1 cellular context compared by ENCODE assay signal in the genomic region with DNA sequence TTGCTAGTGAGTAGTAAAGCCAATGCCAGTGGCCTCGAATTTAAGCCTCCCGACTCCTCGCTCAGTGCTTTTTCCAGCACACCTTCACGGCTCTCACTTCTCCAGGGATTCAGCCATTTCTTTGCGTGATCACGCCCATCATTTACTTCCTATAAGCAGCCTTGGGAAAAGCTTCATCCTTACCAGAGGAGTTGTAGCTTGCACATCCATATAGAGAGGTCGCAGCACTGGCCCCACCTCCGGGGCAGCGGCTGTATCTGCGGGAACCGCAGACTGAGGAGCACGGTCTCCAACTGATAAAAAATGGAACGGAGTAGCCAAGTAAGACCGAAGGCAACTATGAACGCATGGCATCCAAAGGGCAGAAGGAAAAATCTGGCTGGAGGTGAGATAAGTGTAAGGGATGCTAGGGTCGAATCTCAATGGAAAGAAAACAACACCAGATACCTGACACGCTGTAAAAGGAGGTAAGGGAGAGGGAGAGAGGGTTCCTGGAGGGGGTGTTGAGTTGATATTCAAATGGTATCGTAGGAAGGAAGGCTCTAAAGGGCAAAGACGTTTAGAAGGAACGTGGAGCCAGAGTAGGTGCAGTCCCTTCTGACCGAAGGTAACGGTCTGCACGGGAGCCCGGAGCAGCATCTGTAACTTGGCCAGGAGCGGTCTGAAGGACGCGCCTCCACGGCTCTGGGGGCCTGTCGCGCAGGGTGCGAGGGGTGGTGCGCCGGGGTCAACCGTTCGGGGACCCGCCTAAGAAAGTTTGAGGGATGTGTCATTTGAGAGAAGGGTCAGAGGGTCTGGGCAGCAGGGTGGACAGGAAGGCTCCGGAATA.
TF ChIP-seq lines count a peak whose summit lies in the region.

No MANE protein-coding gene starts in this region.

TF ChIP-seq in HepG2, 621 proteins besides CTCF, POLR2A, EP300 and RAD21 (continued from another document and continues in another):
- 0 out of 2 replicates have a peak, but pooled peaks have one; percentile 13 for TF ChIP-seq SATB2 (CRISPR knock-in tag; IDR thresholded peaks at IDR 0.05)
- TF ChIP-seq ZNF781 (CRISPR knock-in tag; IDR thresholded peaks at IDR 0.05; ENCODE audit: borderline replicate concordance, not compliant biosample characterization), result peak; percentile 47
- TF ChIP-seq MXD1 (CRISPR knock-in tag; IDR thresholded peaks at IDR 0.05), result no peak
- no peak for TF ChIP-seq THRA (CRISPR knock-in tag; IDR thresholded peaks at IDR 0.05; ENCODE audit: borderline replicate concordance)
- TF ChIP-seq PPARG (CRISPR knock-in tag; conservative IDR thresholded peaks at IDR 0.05), result no peak
- TF ChIP-seq, protein P1, sequence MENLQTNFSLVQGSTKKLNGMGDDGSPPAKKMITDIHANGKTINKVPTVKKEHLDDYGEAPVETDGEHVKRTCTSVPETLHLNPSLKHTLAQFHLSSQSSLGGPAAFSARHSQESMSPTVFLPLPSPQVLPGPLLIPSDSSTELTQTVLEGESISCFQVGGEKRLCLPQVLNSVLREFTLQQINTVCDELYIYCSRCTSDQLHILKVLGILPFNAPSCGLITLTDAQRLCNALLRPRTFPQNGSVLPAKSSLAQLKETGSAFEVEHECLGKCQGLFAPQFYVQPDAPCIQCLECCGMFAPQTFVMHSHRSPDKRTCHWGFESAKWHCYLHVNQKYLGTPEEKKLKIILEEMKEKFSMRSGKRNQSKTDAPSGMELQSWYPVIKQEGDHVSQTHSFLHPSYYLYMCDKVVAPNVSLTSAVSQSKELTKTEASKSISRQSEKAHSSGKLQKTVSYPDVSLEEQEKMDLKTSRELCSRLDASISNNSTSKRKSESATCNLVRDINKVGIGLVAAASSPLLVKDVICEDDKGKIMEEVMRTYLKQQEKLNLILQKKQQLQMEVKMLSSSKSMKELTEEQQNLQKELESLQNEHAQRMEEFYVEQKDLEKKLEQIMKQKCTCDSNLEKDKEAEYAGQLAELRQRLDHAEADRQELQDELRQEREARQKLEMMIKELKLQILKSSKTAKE (CRISPR knock-in tag; IDR thresholded peaks at IDR 0.05; ENCODE audit: borderline replicate concordance), result no peak
- TF ChIP-seq HNRNPUL1 (IDR thresholded peaks at IDR 0.05; ENCODE audit: low read depth, low read length), result no peak
- TF ChIP-seq ZNF30 (CRISPR knock-in tag; IDR thresholded peaks at IDR 0.05), result no peak
- no peak; the same call in 1 of the 2 replicates for TF ChIP-seq ZSCAN20 (CRISPR knock-in tag; IDR thresholded peaks at IDR 0.05; ENCODE audit: borderline replicate concordance)
- TF ChIP-seq GABPB1 (CRISPR knock-in tag; IDR thresholded peaks at IDR 0.05), result no peak
- TF ChIP-seq ESRRA (CRISPR knock-in tag; IDR thresholded peaks at IDR 0.05; ENCODE audit: low read depth), result no peak; the same call in 1 of the 2 replicates
- TF ChIP-seq AHR (CRISPR knock-in tag; IDR thresholded peaks at IDR 0.05), result no peak
- TF ChIP-seq, protein P2, sequence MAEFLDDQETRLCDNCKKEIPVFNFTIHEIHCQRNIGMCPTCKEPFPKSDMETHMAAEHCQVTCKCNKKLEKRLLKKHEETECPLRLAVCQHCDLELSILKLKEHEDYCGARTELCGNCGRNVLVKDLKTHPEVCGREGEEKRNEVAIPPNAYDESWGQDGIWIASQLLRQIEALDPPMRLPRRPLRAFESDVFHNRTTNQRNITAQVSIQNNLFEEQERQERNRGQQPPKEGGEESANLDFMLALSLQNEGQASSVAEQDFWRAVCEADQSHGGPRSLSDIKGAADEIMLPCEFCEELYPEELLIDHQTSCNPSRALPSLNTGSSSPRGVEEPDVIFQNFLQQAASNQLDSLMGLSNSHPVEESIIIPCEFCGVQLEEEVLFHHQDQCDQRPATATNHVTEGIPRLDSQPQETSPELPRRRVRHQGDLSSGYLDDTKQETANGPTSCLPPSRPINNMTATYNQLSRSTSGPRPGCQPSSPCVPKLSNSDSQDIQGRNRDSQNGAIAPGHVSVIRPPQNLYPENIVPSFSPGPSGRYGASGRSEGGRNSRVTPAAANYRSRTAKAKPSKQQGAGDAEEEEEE (CRISPR knock-in tag; IDR thresholded peaks at IDR 0.05; ENCODE audit: borderline replicate concordance), result no peak
- TF ChIP-seq CCAR2 (optimal IDR thresholded peaks at IDR 0.05; ENCODE audit: low read depth, low read length), result no peak
- no peak for TF ChIP-seq ISX (CRISPR knock-in tag; conservative IDR thresholded peaks at IDR 0.05)
- TF ChIP-seq NCOA1 (CRISPR knock-in tag; IDR thresholded peaks at IDR 0.05), result no peak
- TF ChIP-seq SPEN (CRISPR knock-in tag; IDR thresholded peaks at IDR 0.05; ENCODE audit: low read depth), result no peak
- TF ChIP-seq, protein P3, sequence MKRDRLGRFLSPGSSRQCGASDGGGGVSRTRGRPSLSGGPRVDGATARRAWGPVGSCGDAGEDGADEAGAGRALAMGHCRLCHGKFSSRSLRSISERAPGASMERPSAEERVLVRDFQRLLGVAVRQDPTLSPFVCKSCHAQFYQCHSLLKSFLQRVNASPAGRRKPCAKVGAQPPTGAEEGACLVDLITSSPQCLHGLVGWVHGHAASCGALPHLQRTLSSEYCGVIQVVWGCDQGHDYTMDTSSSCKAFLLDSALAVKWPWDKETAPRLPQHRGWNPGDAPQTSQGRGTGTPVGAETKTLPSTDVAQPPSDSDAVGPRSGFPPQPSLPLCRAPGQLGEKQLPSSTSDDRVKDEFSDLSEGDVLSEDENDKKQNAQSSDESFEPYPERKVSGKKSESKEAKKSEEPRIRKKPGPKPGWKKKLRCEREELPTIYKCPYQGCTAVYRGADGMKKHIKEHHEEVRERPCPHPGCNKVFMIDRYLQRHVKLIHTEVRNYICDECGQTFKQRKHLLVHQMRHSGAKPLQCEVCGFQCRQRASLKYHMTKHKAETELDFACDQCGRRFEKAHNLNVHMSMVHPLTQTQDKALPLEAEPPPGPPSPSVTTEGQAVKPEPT (CRISPR knock-in tag; IDR thresholded peaks at IDR 0.05; ENCODE audit: low read depth), result no peak
- no peak for TF ChIP-seq ZNF343 (CRISPR knock-in tag; IDR thresholded peaks at IDR 0.05)
- TF ChIP-seq MIER2 (CRISPR knock-in tag; IDR thresholded peaks at IDR 0.05), result no peak
- 0 out of 2 replicates have a peak, but pooled peaks have one; percentile 3 for TF ChIP-seq GMEB1 (CRISPR knock-in tag; IDR thresholded peaks at IDR 0.05; ENCODE audit: borderline replicate concordance)
- TF ChIP-seq PRMT3 (CRISPR knock-in tag; IDR thresholded peaks at IDR 0.05; ENCODE audit: borderline replicate concordance, low read depth), result no peak; the same call in 1 of the 2 replicates
- TF ChIP-seq ZFP36 (IDR thresholded peaks at IDR 0.05; ENCODE audit: borderline replicate concordance, low read depth, low read length, partially characterized antibody), result no peak
- no peak for TF ChIP-seq HOXD1 (CRISPR knock-in tag; IDR thresholded peaks at IDR 0.05)
- no peak for TF ChIP-seq PHF8 (CRISPR knock-in tag; IDR thresholded peaks at IDR 0.05)
- TF ChIP-seq ZNF772 (CRISPR knock-in tag; IDR thresholded peaks at IDR 0.05), result no peak; the same call in 1 of the 2 replicates
- TF ChIP-seq MEIS1 (CRISPR knock-in tag; IDR thresholded peaks at IDR 0.05; ENCODE audit: borderline replicate concordance), result no peak
- TF ChIP-seq ZNF879 (CRISPR knock-in tag; IDR thresholded peaks at IDR 0.05), result no peak
- TF ChIP-seq SMAD9 (CRISPR knock-in tag; IDR thresholded peaks at IDR 0.05), result no peak
- TF ChIP-seq ZNF724P (CRISPR knock-in tag; IDR thresholded peaks at IDR 0.05; ENCODE audit: borderline replicate concordance), result 0 out of 2 replicates have a peak, but pooled peaks have one; percentile 17
- TF ChIP-seq ZNF768 (CRISPR knock-in tag; IDR thresholded peaks at IDR 0.05), result no peak
- no peak for TF ChIP-seq ZBTB42 (CRISPR knock-in tag; IDR thresholded peaks at IDR 0.05)
- no peak for TF ChIP-seq ZNF883 (CRISPR knock-in tag; IDR thresholded peaks at IDR 0.05; ENCODE audit: not compliant biosample characterization)
- TF ChIP-seq ZEB1 (IDR thresholded peaks at IDR 0.05; ENCODE audit: insufficient replicate concordance, low read depth), result no peak
- TF ChIP-seq, protein P4, sequence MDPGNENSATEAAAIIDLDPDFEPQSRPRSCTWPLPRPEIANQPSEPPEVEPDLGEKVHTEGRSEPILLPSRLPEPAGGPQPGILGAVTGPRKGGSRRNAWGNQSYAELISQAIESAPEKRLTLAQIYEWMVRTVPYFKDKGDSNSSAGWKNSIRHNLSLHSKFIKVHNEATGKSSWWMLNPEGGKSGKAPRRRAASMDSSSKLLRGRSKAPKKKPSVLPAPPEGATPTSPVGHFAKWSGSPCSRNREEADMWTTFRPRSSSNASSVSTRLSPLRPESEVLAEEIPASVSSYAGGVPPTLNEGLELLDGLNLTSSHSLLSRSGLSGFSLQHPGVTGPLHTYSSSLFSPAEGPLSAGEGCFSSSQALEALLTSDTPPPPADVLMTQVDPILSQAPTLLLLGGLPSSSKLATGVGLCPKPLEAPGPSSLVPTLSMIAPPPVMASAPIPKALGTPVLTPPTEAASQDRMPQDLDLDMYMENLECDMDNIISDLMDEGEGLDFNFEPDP (CRISPR knock-in tag; conservative IDR thresholded peaks at IDR 0.05), result 0 out of 2 replicates have a peak, but pooled peaks have one; percentile 75
- TF ChIP-seq ZNF782 (CRISPR knock-in tag; IDR thresholded peaks at IDR 0.05; ENCODE audit: borderline replicate concordance), result peak; percentile 3; the same call in 1 of the 2 replicates
- TF ChIP-seq HNF1B (CRISPR knock-in tag; IDR thresholded peaks at IDR 0.05), result 0 out of 2 replicates have a peak, but pooled peaks have one; percentile 54
- TF ChIP-seq TSC22D2 (CRISPR knock-in tag; IDR thresholded peaks at IDR 0.05; ENCODE audit: borderline replicate concordance), result no peak
- TF ChIP-seq TFDP2 (CRISPR knock-in tag; IDR thresholded peaks at IDR 0.05), result no peak
- TF ChIP-seq HNRNPH1 (optimal IDR thresholded peaks at IDR 0.05; ENCODE audit: low read depth, low read length), result no peak
- no peak for TF ChIP-seq FIP1L1 (IDR thresholded peaks at IDR 0.05; ENCODE audit: borderline replicate concordance, insufficient read depth, low read depth, low read length)
- no peak for TF ChIP-seq SRSF4 (IDR thresholded peaks at IDR 0.05; ENCODE audit: low read depth, low read length, poor library complexity, severe bottlenecking)
- TF ChIP-seq ZNF605 (CRISPR knock-in tag; IDR thresholded peaks at IDR 0.05), result no peak; the same call in 1 of the 2 replicates
- TF ChIP-seq ZNF543 (CRISPR knock-in tag; IDR thresholded peaks at IDR 0.05), result no peak; the same call in 1 of the 2 replicates
- TF ChIP-seq ZNF792 (CRISPR knock-in tag; IDR thresholded peaks at IDR 0.05), result peak; percentile 17; the same call in 1 of the 2 replicates
- TF ChIP-seq GATAD2A (CRISPR knock-in tag; IDR thresholded peaks at IDR 0.05), result peak; percentile 36; the same call in 1 of the 2 replicates
- TF ChIP-seq ZBTB8A (CRISPR knock-in tag; IDR thresholded peaks at IDR 0.05; ENCODE audit: borderline replicate concordance, low read depth), result no peak; the same call in 1 of the 2 replicates
- TF ChIP-seq SRSF9 (IDR thresholded peaks at IDR 0.05; ENCODE audit: borderline replicate concordance, insufficient read depth, low read depth, low read length, poor library complexity, severe bottlenecking), result no peak
- no peak for TF ChIP-seq ZNF234 (CRISPR knock-in tag; conservative IDR thresholded peaks at IDR 0.05)
